In the genomic region with DNA sequence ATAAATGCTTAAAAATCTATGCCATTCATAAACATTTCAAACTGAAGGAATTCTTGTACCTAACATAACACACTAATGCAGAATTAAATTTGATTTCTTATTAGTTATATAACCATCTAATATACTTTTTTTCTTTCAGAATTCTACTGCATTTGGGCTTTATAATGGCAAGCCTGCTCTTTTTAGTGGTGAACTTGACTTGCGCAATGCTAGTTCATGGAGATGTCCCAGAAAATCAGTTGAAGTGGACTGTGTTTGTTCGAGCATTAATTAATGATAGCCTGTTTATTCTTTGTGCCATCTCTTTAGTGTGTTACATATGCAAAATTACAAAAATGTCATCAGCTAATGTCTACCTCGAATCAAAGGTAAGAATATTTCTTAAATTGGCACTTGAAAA, we compare ENCODE assay signal across 25 cellular contexts. TPM values are rescaled to one million over a fixed set of nuclear protein-coding genes. Genes with fewer than 3 reads are reported as not detected.
DNase-seq lines count a peak whose midpoint lies in the region; ATAC-seq, FAIRE-seq and TF ChIP-seq lines count a peak whose summit lies in the region.
"Had no signal": no experiment of that assay in that cellular context is flagged by ENCODE, and none has a peak within 500 bp of the region (broad histone marks: within the 10 kb centered on the region; RNA-seq: fewer than 3 reads in every experiment).

No MANE protein-coding gene starts in this region.

- H2AFZ ChIP-seq in IMR-90 (replicated peaks; ENCODE audit: low read length, poor library complexity) (no peak overlapping the region), H1 (ENCODE audit: low read length) (no peak overlapping the region)

- no peaks in the 10 kb centered on the region for H3K79me1 ChIP-seq in IMR-90 (ENCODE audit: low read depth in 1 of 2, low read length in 2 of 2)
- no peaks in the 10 kb centered on the region for H3K79me1 ChIP-seq in H1 (ENCODE audit: low read depth, low read length)

- H3K4me2 ChIP-seq in A549 (no peak overlapping the region), IMR-90 (ENCODE audit: low read depth, low read length) (no peak overlapping the region), H1 (ENCODE audit: insufficient read depth in 1 of 2, low read depth in 2 of 2, low read length in 2 of 2) (no peak overlapping the region)
- H3K4me2 ChIP-seq: BLaER1 had no signal

- DNase-seq in A549 (ENCODE audit: low read depth in 1 of 2, low spot score in 1 of 2) = no peak
- DNase-seq in IMR-90 = no peak
- DNase-seq in H1 (ENCODE audit: low read depth in 1 of 2, low spot score in 2 of 2) = no peak
- DNase-seq: 8988T; BE2C; C1 segment of cervical spinal cord; CD4-positive, alpha-beta memory T cell; CD4-positive, CD25-positive, alpha-beta regulatory T cell; CD8-positive, alpha-beta memory T cell; COR-L47; DMS 273 treated with DMSO at 0.1 percent for 48 hours; DMS153; DMS53; DMS79; DND-41; EL; GDM1 had no signal

- BruUV-seq in IMR-90 (replicated peaks; lab: Mats Ljungman, UMichigan) = no TSS peak

- no peaks in the 10 kb centered on the region for H3K27me3 ChIP-seq in IMR-90 (ENCODE audit: control insufficient read depth, insufficient read depth, low read length)
- no peaks in the 10 kb centered on the region for H3K27me3 ChIP-seq in H1 (replicated peaks in 1 of 4; ENCODE audit: control insufficient read depth in 3 of 4, extremely low read depth in 1 of 4, insufficient read depth in 3 of 4, low read length in 3 of 4)
- H3K27me3 ChIP-seq: BE2C, BLaER1 had no signal

- POLR2A ChIA-PET in A549 (lab: Yijun Ruan, JAX) (no interaction called here), IMR-90 (lab: Charles Lee; ENCODE audit: unreplicated experiment) (no interaction called here), H1 (lab: Charles Lee; ENCODE audit: partially characterized antibody) (interaction anchor here (0.7 kb wide), 1 partner anchor 176 kb away, joined by 3 read pairs; no protein-coding TSS in a partner anchor)

- H3K79me2 ChIP-seq in H1 (ENCODE audit: control insufficient read depth in 1 of 2, insufficient read depth in 2 of 2, low read length in 2 of 2) = no peaks in the 10 kb centered on the region

- no peak overlapping the region for H2BK12ac ChIP-seq in H1 (ENCODE audit: low read depth, low read length)

- no peaks in the 10 kb centered on the region for H3K23me2 ChIP-seq in H1 (ENCODE audit: low read depth, low read length)

- H3K4me3 ChIP-seq in A549 (no peak overlapping the region), IMR-90 (ENCODE audit: insufficient read depth, low read depth, low read length) (no peak overlapping the region), H1 (ENCODE audit: extremely low read depth in 1 of 4, insufficient read depth in 2 of 4, low read depth in 3 of 4, low read length in 4 of 4) (no peak overlapping the region)
- H3K4me3 ChIP-seq: BLaER1, GM12878 had no signal

- H3K36me3 ChIP-seq in IMR-90 (ENCODE audit: control insufficient read depth, insufficient read depth, low read length) (no peaks in the 10 kb centered on the region), H1 (ENCODE audit: control insufficient read depth in 2 of 4, insufficient read depth in 4 of 4, low read length in 3 of 4) (no peaks in the 10 kb centered on the region)
- H3K36me3 ChIP-seq: BE2C had no signal

- dilution Hi-C loops in IMR-90 (cut with HindIII; ENCODE audit: low sequenced_read_pairs, unreplicated experiment) = no loop called here

- FAIRE-seq in A549 (lab: Jason Lieb, UNC) = no peak
- FAIRE-seq in H1 (lab: Jason Lieb, UNC) = no peak
- FAIRE-seq: A204.1, GM12878, GM12892, GM18507 had no signal

- intact Hi-C loops in IMR-90 (cut with micrococcal nuclease) = no loop called here

- no peaks in the 10 kb centered on the region for H3K9me1 ChIP-seq in IMR-90 (ENCODE audit: insufficient read depth, low read length)

- H4K91ac ChIP-seq in IMR-90 (ENCODE audit: insufficient read depth, low read depth, low read length) (no peak overlapping the region), H1 (replicated peaks; ENCODE audit: insufficient read length, low read length) (no peak overlapping the region)

- H3K14ac ChIP-seq in IMR-90 (replicated peaks; ENCODE audit: low read depth, low read length) (no peak overlapping the region), H1 (ENCODE audit: insufficient read length) (no peak overlapping the region)

- TF ChIP-seq EP300 in A549 (IDR thresholded peaks at IDR 0.05) (no peak), H1 (IDR thresholded peaks at IDR 0.05; ENCODE audit: borderline replicate concordance in 1 of 2, low read depth in 2 of 2, low read length in 2 of 2) (no peak)

- H4K8ac ChIP-seq in IMR-90 (ENCODE audit: low read depth in 2 of 2, low read length in 2 of 2) = no peak overlapping the region
- H4K8ac ChIP-seq in H1 (ENCODE audit: extremely low read depth, insufficient read depth, low read length) = no peak overlapping the region

- H4K20me1 ChIP-seq in IMR-90 (ENCODE audit: insufficient read depth, low read length) (no peaks in the 10 kb centered on the region), H1 (replicated peaks in 1 of 2; ENCODE audit: control insufficient read depth in 1 of 2, insufficient read depth in 2 of 2, low read length in 2 of 2) (no peaks in the 10 kb centered on the region)
- H4K20me1 ChIP-seq: BLaER1 had no signal

- H2AK9ac ChIP-seq in IMR-90 (replicated peaks; ENCODE audit: low read depth, low read length, poor library complexity) = no peak overlapping the region

- H2BK15ac ChIP-seq in IMR-90 (ENCODE audit: low read depth, low read length) (no peak overlapping the region), H1 (ENCODE audit: low read length) (no peak overlapping the region)

- H3K9ac ChIP-seq in IMR-90 (ENCODE audit: low read depth, low read length) (no peak overlapping the region), H1 (replicated peaks in 1 of 4; ENCODE audit: extremely low read depth in 1 of 4, low read depth in 3 of 4, low read length in 3 of 4) (no peak overlapping the region)
- H3K9ac ChIP-seq: BLaER1 had no signal

- no peak for TF ChIP-seq POLR2A in A549 (IDR thresholded peaks at IDR 0.05; ENCODE audit: low read length)
- TF ChIP-seq POLR2A in IMR-90 (IDR thresholded peaks at IDR 0.05; ENCODE audit: low read depth, low read length) = no peak
- TF ChIP-seq POLR2A in H1 (IDR thresholded peaks at IDR 0.05; ENCODE audit: control extremely low read depth in 1 of 2, low read depth in 2 of 2, low read length in 2 of 2) = no peak

- ATAC-seq in A549 = no peak
- no peak for ATAC-seq in IMR-90 (ENCODE audit: low read depth)
- ATAC-seq in GM21619 (IDR thresholded peaks at IDR 0.05; ENCODE audit: unreplicated experiment) = no peak
- ATAC-seq in HG03135 (IDR thresholded peaks at IDR 0.05; ENCODE audit: unreplicated experiment) = no peak
- ATAC-seq: GM12878 had no signal

- H3K4ac ChIP-seq in IMR-90 (ENCODE audit: low read depth, low read length) = no peak overlapping the region
- H3K4ac ChIP-seq in H1 (replicated peaks; ENCODE audit: insufficient read length, low read depth, low read length) = no peak overlapping the region

- H3K56ac ChIP-seq in IMR-90 (ENCODE audit: extremely low read depth, insufficient read depth, low read length) = no peak overlapping the region
- H3K56ac ChIP-seq in H1 (replicated peaks; ENCODE audit: insufficient read length, low read depth, low read length) = no peak overlapping the region

- CTCF ChIA-PET in A549 (lab: Yijun Ruan, JAX) (no interaction called here), IMR-90 (lab: Yijun Ruan, JAX) (no interaction called here), H1 (lab: Charles Lee; ENCODE audit: partially characterized antibody) (interaction anchor here (0.6 kb wide), 1 partner anchor 127 kb away, joined by 3 read pairs; no protein-coding TSS in a partner anchor)

- 44% methylated on average over 3 of the region's 3 CpGs for WGBS in A549 (ENCODE audit: missing lambda C conversion rate)
- no CpG with 5 or more reads among the region's 3 CpGs for WGBS in IMR-90 (ENCODE audit: extremely low coverage in 2 of 2, insufficient read length in 1 of 2), 2 experiments
- WGBS in H1 (ENCODE audit: extremely low coverage in 1 of 2, insufficient coverage in 1 of 2, insufficient read length in 1 of 2, insufficient replicate concordance in 2 of 2, low coverage in 1 of 2, low lambda C conversion rate in 2 of 2, missing lambda C conversion rate in 1 of 2), 2 experiments = 83% methylated on average over 3 of the region's 3 CpGs; no CpG with 5 or more reads in 1 of the 2 experiments

- H3K23ac ChIP-seq in IMR-90 (ENCODE audit: low read depth, low read length) = no peak overlapping the region
- no peak overlapping the region for H3K23ac ChIP-seq in H1 (ENCODE audit: insufficient read length)

- peaks cover 18% of the 10 kb centered on the region; the same call in 2 of the 3 replicates for H3K9me3 ChIP-seq in A549
- H3K9me3 ChIP-seq in IMR-90 (ENCODE audit: control insufficient read depth, insufficient read depth, low read length) = no peaks in the 10 kb centered on the region
- H3K9me3 ChIP-seq in H1 (ENCODE audit: insufficient read depth in 2 of 2, low read depth in 1 of 2, low read length in 1 of 2) = no peaks in the 10 kb centered on the region; a peak in 1 of 4 replicates
- H3K9me3 ChIP-seq: BE2C had no signal

- TF ChIP-seq RAD21 in A549 (conservative IDR thresholded peaks at IDR 0.05 in 1 of 2, IDR thresholded peaks at IDR 0.05 in 1 of 2) (no peak), IMR-90 (IDR thresholded peaks at IDR 0.05; ENCODE audit: low read length) (no peak), H1 (IDR thresholded peaks at IDR 0.05 in 1 of 2, conservative IDR thresholded peaks at IDR 0.05 in 1 of 2; ENCODE audit: low read depth in 2 of 2, low read length in 2 of 2) (no peak)

- in situ Hi-C loops in IMR-90 (cut with MboI; ENCODE audit: low sequenced_read_pairs) = no loop called here

- no peak overlapping the region for H2AK5ac ChIP-seq in IMR-90 (ENCODE audit: low read depth, low read length)
- H2AK5ac ChIP-seq in H1 (ENCODE audit: low read depth, low read length) = no peak overlapping the region

- no peak for TF ChIP-seq CTCF in A549 (IDR thresholded peaks at IDR 0.05)
- no peak for TF ChIP-seq CTCF in IMR-90 (conservative IDR thresholded peaks at IDR 0.05; ENCODE audit: low read depth, low read length)
- TF ChIP-seq CTCF in H1 (IDR thresholded peaks at IDR 0.05; ENCODE audit: control extremely low read depth in 1 of 3, insufficient read depth in 1 of 3, low read depth in 1 of 3, low read length in 3 of 3) = no peak

- H4K5ac ChIP-seq in IMR-90 (ENCODE audit: low read depth, low read length) (no peak overlapping the region), H1 (ENCODE audit: insufficient read length, low read depth, low read length) (no peak overlapping the region)

- H2BK120ac ChIP-seq in IMR-90 (ENCODE audit: low read depth, low read length) (no peak overlapping the region), H1 (replicated peaks; ENCODE audit: low read depth, low read length) (no peak overlapping the region)

- H3K4me1 ChIP-seq in A549 = no peaks in the 10 kb centered on the region
- no peaks in the 10 kb centered on the region for H3K4me1 ChIP-seq in IMR-90 (ENCODE audit: control insufficient read depth, insufficient read depth, low read length)
- peaks cover 0 to 5% (median 0%) of the 10 kb centered on the region in 4 experiments; a peak in 4 of 7 replicates for H3K4me1 ChIP-seq in H1 (replicated peaks in 1 of 4; ENCODE audit: control insufficient read depth in 3 of 4, insufficient read depth in 4 of 4, low read length in 3 of 4)
- H3K4me1 ChIP-seq: BE2C, BLaER1 had no signal

- H2BK20ac ChIP-seq in IMR-90 (ENCODE audit: low read depth, low read length) = no peak overlapping the region
- no peak overlapping the region for H2BK20ac ChIP-seq in H1 (ENCODE audit: low read length)

- H3K18ac ChIP-seq in IMR-90 (ENCODE audit: low read depth, low read length) (no peak overlapping the region), H1 (ENCODE audit: extremely low read depth, low read length) (no peak overlapping the region)

- H3K27ac ChIP-seq in A549 (no peak overlapping the region), IMR-90 (ENCODE audit: insufficient read depth, low read length) (no peak overlapping the region), H1 (ENCODE audit: low read depth, low read length) (no peak overlapping the region)
- H3K27ac ChIP-seq: BLaER1 had no signal

- H2BK5ac ChIP-seq in IMR-90 (ENCODE audit: low read depth, low read length, poor library complexity, severe bottlenecking) (no peak overlapping the region), H1 (ENCODE audit: low read depth, low read length) (no peak overlapping the region)

RNA-seq across cellular contexts. Expression of gene GPR137C, which starts 47.3 kb away (rescaled TPM):
- polyA plus RNA-seq in A549 (2011; rRNA removed) (0.19 and 0.21 TPM in 2 replicates), A549 (2017; fragmentation: RNase III; extraction: RNeasy Plus Mini Kit Qiagen cat#74134 plus additional on column Dnase treatment) (0.14 to 0.27 TPM (median 0.22 TPM) in 3 replicates), IMR-90 (2012; rRNA removed) (0.77 and 0.91 TPM in 2 replicates), H1 (2011; rRNA removed) (1.7 and 2.7 TPM in 2 replicates)
- 0.04 TPM in 2 replicates for polyA plus RNA-seq in A549 (2012; cell fraction: cytosol; rRNA removed)
- polyA plus RNA-seq in A549 (2012; cell fraction: nucleus; rRNA removed) = 0.02 TPM in 2 replicates
- polyA minus RNA-seq in A549 (2011; rRNA and poly(A)+ RNA removed) = 0.29 and 0.41 TPM in 2 replicates
- total RNA-seq in IMR-90 (2012; rRNA removed) = 0.72 and 1.4 TPM in 2 replicates
- polyA plus RNA-seq in IMR-90 (2012; cell fraction: cytosol; rRNA removed) = 0.04 and 0.11 TPM in 2 replicates
- polyA plus RNA-seq in IMR-90 (2012; cell fraction: nucleus; rRNA removed; ENCODE audit: low replicate concordance) = 0.21 and 2.3 TPM in 2 replicates
- 3.2 and 4.3 TPM in 2 replicates for total RNA-seq in H1 (2021; fragmentation: NEBNext Ultra II Directional; extraction: Animal tissue kit (Norgen Biotek cat#: 25700))
- 2.0 TPM for polyA plus RNA-seq in H1 (2011; cell fraction: cytosol; rRNA removed)
- polyA plus RNA-seq in H1 (2011; cell fraction: nucleus; rRNA removed) = 4.7 TPM
- 2.1 to 3.5 TPM (median 2.7 TPM) in 4 replicates for polyA plus RNA-seq in H1 (2012, experiment 1 of 2)
- 0.33 TPM for polyA plus RNA-seq in H1 (2012, experiment 2 of 2)
- 2.5 TPM for polyA plus RNA-seq in H1 (2013, experiment 1 of 2)
- 2.7 TPM for polyA plus RNA-seq in H1 (2013, experiment 2 of 2)
- 3.8 and 5.0 TPM in 2 replicates for polyA minus RNA-seq in H1 (2011; rRNA and poly(A)+ RNA removed)
- polyA minus RNA-seq in H1 (2011; cell fraction: cytosol; rRNA and poly(A)+ RNA removed) = 3.0 TPM
- polyA minus RNA-seq in H1 (2011; cell fraction: nucleus; rRNA and poly(A)+ RNA removed) = 13.4 TPM
- polyA plus RNA-seq: CD14-positive monocyte; CD4-positive, alpha-beta memory T cell; CD8-positive, alpha-beta memory T cell had no signal

RNA-seq across cellular contexts. Expression of gene TXNDC16, which starts 47.7 kb away (rescaled TPM):
- polyA plus RNA-seq in A549 (2011; rRNA removed) (2.2 and 3.0 TPM in 2 replicates), A549 (2017; fragmentation: RNase III; extraction: RNeasy Plus Mini Kit Qiagen cat#74134 plus additional on column Dnase treatment) (1.1 to 1.4 TPM (median 1.2 TPM) in 3 replicates), IMR-90 (2012; rRNA removed) (1.1 and 1.4 TPM in 2 replicates), H1 (2011; rRNA removed) (3.2 and 6.7 TPM in 2 replicates)
- polyA plus RNA-seq in A549 (2012; cell fraction: cytosol; rRNA removed) = 0.36 and 0.39 TPM in 2 replicates
- 0.34 and 0.54 TPM in 2 replicates for polyA plus RNA-seq in A549 (2012; cell fraction: nucleus; rRNA removed)
- 1.0 and 1.9 TPM in 2 replicates for polyA minus RNA-seq in A549 (2011; rRNA and poly(A)+ RNA removed)
- total RNA-seq in IMR-90 (2012; rRNA removed) = 1.4 and 1.9 TPM in 2 replicates
- polyA plus RNA-seq in IMR-90 (2012; cell fraction: cytosol; rRNA removed) = 0.21 and 0.22 TPM in 2 replicates
- 0.09 and 1.2 TPM in 2 replicates for polyA plus RNA-seq in IMR-90 (2012; cell fraction: nucleus; rRNA removed; ENCODE audit: low replicate concordance)
- total RNA-seq in H1 (2021; fragmentation: NEBNext Ultra II Directional; extraction: Animal tissue kit (Norgen Biotek cat#: 25700)) = 14.3 and 15.3 TPM in 2 replicates
- 7.3 TPM for polyA plus RNA-seq in H1 (2011; cell fraction: cytosol; rRNA removed)
- polyA plus RNA-seq in H1 (2011; cell fraction: nucleus; rRNA removed) = 2.2 TPM
- 6.0 to 8.7 TPM (median 7.3 TPM) in 4 replicates for polyA plus RNA-seq in H1 (2012, experiment 1 of 2)
- 0.62 TPM for polyA plus RNA-seq in H1 (2012, experiment 2 of 2)
- polyA plus RNA-seq in H1 (2013, experiment 1 of 2) = 18.8 TPM
- 19.2 TPM for polyA plus RNA-seq in H1 (2013, experiment 2 of 2)
- polyA minus RNA-seq in H1 (2011; rRNA and poly(A)+ RNA removed) = 7.1 and 13.0 TPM in 2 replicates
- 12.4 TPM for polyA minus RNA-seq in H1 (2011; cell fraction: cytosol; rRNA and poly(A)+ RNA removed)
- polyA minus RNA-seq in H1 (2011; cell fraction: nucleus; rRNA and poly(A)+ RNA removed) = 16.4 TPM

Comparison
In these comparisons a context has a peak if more than half of its experiments do, and no peak if none do; other contexts are left out.
1. Of the 18 proteins assayed by ChIP-seq in both H1 and A549: peak only in H1: none; only in A549: none; in both: CEBPB; in neither: 17.